Comparison of ENCODE assay signal across 15 cellular contexts in genomic region chr2:36449943-36450392, GRCh38.
DNase-seq lines count a peak whose midpoint lies in the region; ATAC-seq and TF ChIP-seq lines count a peak whose summit lies in the region.
"Had no signal": no experiment of that assay in that cellular context is flagged by ENCODE, and none has a peak within 500 bp of the region (broad histone marks: within the 10 kb centered on the region; RNA-seq: fewer than 3 reads in every experiment).

No MANE protein-coding gene starts in this region.

- H3K27me3 Mint-ChIP-seq in glutamatergic neuron (ENCODE audit: unreplicated experiment): no peaks in the 10 kb centered on the region

- TF ChIP-seq CTCF in HCT116 (IDR thresholded peaks at IDR 0.05 in 2 of 3, conservative IDR thresholded peaks at IDR 0.05 in 1 of 3; ENCODE audit: borderline replicate concordance in 1 of 3, insufficient read depth in 1 of 3, low read depth in 2 of 3, low read length in 2 of 3): no peak
- no peak for TF ChIP-seq CTCF in glutamatergic neuron (IDR thresholded peaks at IDR 0.05; ENCODE audit: partially characterized antibody, unreplicated experiment)

- H2AFZ ChIP-seq in HCT116 (ENCODE audit: low read depth, low read length, poor library complexity, severe bottlenecking): no peak overlapping the region
- H2AFZ ChIP-seq: neural progenitor cell had no signal

- CTCF ChIA-PET in HCT116 (lab: Charles Lee): no interaction called here

- H3K9me2 ChIP-seq in HCT116 (ENCODE audit: insufficient read depth): no peaks in the 10 kb centered on the region

- POLR2A ChIA-PET in HCT116 (lab: Charles Lee): no interaction called here

- intact Hi-C loops in HCT116 (cut with micrococcal nuclease): no loop called here

- TF ChIP-seq RAD21 in HCT116 (IDR thresholded peaks at IDR 0.05; ENCODE audit: low read depth): no peak

- H3K4me2 ChIP-seq in HCT116 (ENCODE audit: low read length): 0 out of 2 replicates have a peak overlapping the region, but pooled peaks have one; percentile 17
- H3K4me2 ChIP-seq: neural progenitor cell had no signal

- BruUV-seq in HCT116 (replicated peaks; lab: Mats Ljungman, UMichigan): no TSS peak

- H3K36me3 Mint-ChIP-seq in glutamatergic neuron (ENCODE audit: unreplicated experiment): no peaks in the 10 kb centered on the region

- RAD21 ChIA-PET in HCT116 (lab: Charles Lee; ENCODE audit: low non-redundant PET in 1 of 2, low total read pairs in 2 of 2, uncharacterized antibody in 2 of 2, unreplicated experiment in 2 of 2): no interaction called here

- TF ChIP-seq POLR2A in HCT116 (IDR thresholded peaks at IDR 0.05; ENCODE audit: borderline replicate concordance, extremely low read depth, insufficient read depth, insufficient read length): no peak

- H3K27ac Mint-ChIP-seq in glutamatergic neuron (ENCODE audit: unreplicated experiment): peak overlapping the region; percentile 11
- H3K27ac Mint-ChIP-seq: B cell; immature natural killer cell; neural progenitor cell; T-helper 1 cell treated with Interleukin-12 subunit alpha and Interleukin-12 subunit beta and Interleukin-4 antibody, amounts not matched to agents 30 μg/mL and 1 μg/mL, for 36 hours had no signal

- H4K20me1 ChIP-seq in HCT116 (ENCODE audit: insufficient read depth): no peaks in the 10 kb centered on the region

- no peaks in the 10 kb centered on the region; a peak in 1 of 4 replicates for H3K36me3 ChIP-seq in HCT116 (ENCODE audit: control insufficient read depth in 1 of 2, insufficient read depth in 2 of 2, low read length in 2 of 2)
- H3K36me3 ChIP-seq: neural progenitor cell had no signal

- H3K27me3 ChIP-seq in HCT116 (ENCODE audit: insufficient read depth, low read length): no peaks in the 10 kb centered on the region
- H3K27me3 ChIP-seq: neural progenitor cell had no signal

- H3K9me3 Mint-ChIP-seq in glutamatergic neuron (ENCODE audit: unreplicated experiment): peaks cover 3% of the 10 kb centered on the region
- H3K9me3 Mint-ChIP-seq: immature natural killer cell; neural progenitor cell; T-helper 1 cell treated with Interleukin-12 subunit alpha and Interleukin-12 subunit beta and Interleukin-4 antibody, amounts not matched to agents 30 μg/mL and 1 μg/mL, for 36 hours had no signal

- DNase-seq in HCT116 (ENCODE audit: low read depth, low spot score) (no peak), amniotic epithelial cell (ENCODE audit: low read depth) (peak; percentile 29), glutamatergic neuron (no peak), renal cortical epithelial cell (ENCODE audit: low read depth) (peak; percentile 83), DMS53 treated with DMSO at 0.1 percent for 48 hours (lab: John Stamatoyannopoulos, UW; ENCODE audit: unreplicated experiment) (no peak), NCI-H69 (lab: John Stamatoyannopoulos, UW) (no peak)
- DNase-seq in stimulated activated naive CD8-positive, alpha-beta T cell treated with anti-CD3 and anti-CD28 coated beads, Interleukin-15, Interleukin-2, amounts not matched to agents 100 U/mL and 50 U/mL, for 24 hours: no peak
- DNase-seq: EL; immature natural killer cell; NCI-H1694; NK-92 treated with Interleukin-12 subunit alpha and Interleukin-12 subunit beta, amount 100 ng/mL, for 24 hours had no signal

- no peaks in the 10 kb centered on the region for H3K9me3 ChIP-seq in HCT116 (ENCODE audit: control insufficient read depth in 1 of 2, insufficient read depth in 1 of 2, low read depth in 1 of 2, low read length in 2 of 2)

- peaks cover 14% of the 10 kb centered on the region for H3K4me1 Mint-ChIP-seq in glutamatergic neuron (ENCODE audit: low read depth, unreplicated experiment)
- H3K4me1 Mint-ChIP-seq: B cell had no signal

- peaks cover 0 to 38% of the 10 kb centered on the region in 2 experiments; a peak in 2 of 4 replicates for H3K4me1 ChIP-seq in HCT116 (ENCODE audit: control insufficient read depth in 1 of 2, insufficient read depth in 2 of 2, low read length in 2 of 2)

- ATAC-seq in HCT116: no peak
- ATAC-seq in stimulated activated naive CD8-positive, alpha-beta T cell treated with anti-CD3 and anti-CD28 coated beads, Interleukin-15, Interleukin-2, amounts not matched to agents 100 U/mL and 50 U/mL, for 24 hours: no peak
- no peak for ATAC-seq in GM18517 (IDR thresholded peaks at IDR 0.05; ENCODE audit: unreplicated experiment)

- no peaks in the 10 kb centered on the region for H3K79me2 ChIP-seq in HCT116 (ENCODE audit: insufficient read depth, low read length)

- H3K4me3 ChIP-seq in HCT116 (replicated peaks in 1 of 2; ENCODE audit: low read depth in 1 of 2, low read length in 2 of 2): no peak overlapping the region
- H3K4me3 ChIP-seq: neural progenitor cell had no signal

- no peak overlapping the region for H3K9ac ChIP-seq in HCT116 (ENCODE audit: low read length)
- H3K9ac ChIP-seq: neural progenitor cell had no signal

- H3K4me3 Mint-ChIP-seq in glutamatergic neuron (ENCODE audit: unreplicated experiment): no peak overlapping the region
- H3K4me3 Mint-ChIP-seq: B cell; immature natural killer cell; neural progenitor cell; T-helper 1 cell treated with Interleukin-12 subunit alpha and Interleukin-12 subunit beta and Interleukin-4 antibody, amounts not matched to agents 30 μg/mL and 1 μg/mL, for 36 hours had no signal

- no peak overlapping the region for H3K27ac ChIP-seq in HCT116 (ENCODE audit: low read depth, low read length)
- H3K27ac ChIP-seq: neural progenitor cell had no signal

TF ChIP-seq in HCT116, 20 proteins besides CTCF, POLR2A, EP300 and RAD21:
- TF ChIP-seq SIN3A (IDR thresholded peaks at IDR 0.05; ENCODE audit: low read depth) (no peak), ATF3 (IDR thresholded peaks at IDR 0.05) (no peak), TCF7L2 (IDR thresholded peaks at IDR 0.05; ENCODE audit: borderline replicate concordance, extremely low read depth, insufficient read depth, insufficient read length) (no peak), POLR2AphosphoS5 (IDR thresholded peaks at IDR 0.05; ENCODE audit: low read depth, low read length) (no peak), EZH2phosphoT487 (IDR thresholded peaks at IDR 0.05; ENCODE audit: borderline replicate concordance) (no peak), ELF1 (IDR thresholded peaks at IDR 0.05; ENCODE audit: borderline replicate concordance, low read depth) (no peak), EGR1 (IDR thresholded peaks at IDR 0.05; ENCODE audit: low read depth) (no peak), ZNF274 (IDR thresholded peaks at IDR 0.05; ENCODE audit: low read depth, low read length) (no peak)

Comparison
In these comparisons a context has a peak if more than half of its experiments do, and no peak if none do; other contexts are left out.
1. DNase-seq: peak in amniotic epithelial cell (single experiment) and renal cortical epithelial cell (single experiment); none in HCT116 (single experiment), glutamatergic neuron (single experiment), stimulated activated naive CD8-positive, alpha-beta T cell treated with anti-CD3 and anti-CD28 coated beads, Interleukin-15, Interleukin-2, amounts not matched to agents 100 U/mL and 50 U/mL, for 24 hours (single experiment), DMS53 treated with DMSO at 0.1 percent for 48 hours (single experiment) and NCI-H69 (single experiment).